9 cellular contexts compared by ENCODE assay signal in genomic region chr17:82297280-82297803, GRCh38. TPM values are rescaled to one million over a fixed set of nuclear protein-coding genes. Genes with fewer than 3 reads are reported as not detected.
DNase-seq lines count a peak whose midpoint lies in the region; ATAC-seq, FAIRE-seq and TF ChIP-seq lines count a peak whose summit lies in the region.
"Had no signal": no experiment of that assay in that cellular context is flagged by ENCODE, and none has a peak within 500 bp of the region (broad histone marks: within the 10 kb centered on the region; RNA-seq: fewer than 3 reads in every experiment).

No MANE protein-coding gene starts in this region.

- peak; percentile 42 for ATAC-seq in central memory CD8-positive, alpha-beta T cell (replicated peaks; ENCODE audit: extremely low read depth, poor library complexity, severe bottlenecking)

- no peaks in the 10 kb centered on the region for H3K27me3 Mint-ChIP-seq in central memory CD8-positive, alpha-beta T cell

- DNase-seq in GM12892 (ENCODE audit: insufficient read length) (no peak), MG63 (peak; percentile 76), NCI-H2081 treated with DMSO at 0.1 percent for 48 hours (lab: John Stamatoyannopoulos, UW) (no peak), NCI-H187 (lab: John Stamatoyannopoulos, UW) (no peak)
- DNase-seq in activated CD4-positive, alpha-beta T cell treated with anti-CD3 and anti-CD28 coated beads for 1 hour = peak; percentile 79
- DNase-seq in central memory CD8-positive, alpha-beta T cell (ENCODE audit: low spot score in 2 of 2) = peak; percentile 72 to 86
- peak; percentile 70 to 76 for DNase-seq in stimulated activated CD8-positive, alpha-beta memory T cell treated with anti-CD3 and anti-CD28 coated beads, Interleukin-7, amount 100 ng/mL, for 1 hour (ENCODE audit: low read depth in 2 of 2)

- H3K4me3 ChIP-seq in MG63 (peak overlapping the region; percentile 47), mononuclear cell (ENCODE audit: low read length) (peak overlapping the region; percentile 53)

- TF ChIP-seq POLR2A in GM12892 (IDR thresholded peaks at IDR 0.05; ENCODE audit: low read depth, low read length) = no peak

- H3K4me3 Mint-ChIP-seq in central memory CD8-positive, alpha-beta T cell = peak overlapping the region; percentile 90

- H3K9me3 Mint-ChIP-seq in central memory CD8-positive, alpha-beta T cell = no peaks in the 10 kb centered on the region

- 0 out of 2 replicates have a peak, but pooled peaks cover 2% of the 10 kb centered on the region for H3K36me3 ChIP-seq in MG63

- peak; percentile 81 for FAIRE-seq in GM12892 (lab: Jason Lieb, UNC)
- FAIRE-seq: frontal cortex had no signal

- H3K27me3 ChIP-seq in MG63 = no peaks in the 10 kb centered on the region
- no peaks in the 10 kb centered on the region for H3K27me3 ChIP-seq in mononuclear cell (ENCODE audit: insufficient read depth, low read length)

- H3K9me3 ChIP-seq in MG63 (no peaks in the 10 kb centered on the region), mononuclear cell (ENCODE audit: low read depth, low read length) (no peaks in the 10 kb centered on the region)

- peaks cover 36% of the 10 kb centered on the region for H3K36me3 Mint-ChIP-seq in central memory CD8-positive, alpha-beta T cell (ENCODE audit: insufficient read depth)

- peaks cover 68% of the 10 kb centered on the region for H3K4me1 Mint-ChIP-seq in central memory CD8-positive, alpha-beta T cell

- H3K4me1 ChIP-seq in mononuclear cell (ENCODE audit: insufficient read depth, low read length) = peaks cover 70% of the 10 kb centered on the region

- peak overlapping the region; percentile 99 for H3K27ac Mint-ChIP-seq in central memory CD8-positive, alpha-beta T cell (ENCODE audit: low read depth)

RNA-seq across cellular contexts. Expression of gene CD7, which starts 20.1 kb away (rescaled TPM):
- polyA plus RNA-seq in GM12892 (2012; ENCODE audit: missing spikeins) = not detected
- not detected in 2 replicates for total RNA-seq in MG63 (2014; rRNA removed; shearing (Covaris generic); ENCODE audit: low replicate concordance)
- total RNA-seq in mononuclear cell = 48.5 TPM
- total RNA-seq: frontal cortex had no signal

RNA-seq across cellular contexts. Expression of gene CSNK1D, which starts 23.8 kb away (rescaled TPM):
- polyA plus RNA-seq in GM12892 (2012; ENCODE audit: missing spikeins) = 52.3 TPM
- total RNA-seq in MG63 (2014; rRNA removed; shearing (Covaris generic); ENCODE audit: low replicate concordance) = 60.2 and 104 TPM in 2 replicates
- 89.3 TPM for total RNA-seq in mononuclear cell

RNA-seq across cellular contexts. Expression of gene SECTM1, which starts 36.2 kb away (rescaled TPM):
- polyA plus RNA-seq in GM12892 (2012; ENCODE audit: missing spikeins) = not detected
- 2.7 and 25.9 TPM in 2 replicates for total RNA-seq in MG63 (2014; rRNA removed; shearing (Covaris generic); ENCODE audit: low replicate concordance)
- total RNA-seq in mononuclear cell = 49.5 TPM

Comparison
In these comparisons a context has a peak if more than half of its experiments do, and no peak if none do; other contexts are left out.
1. DNase-seq: peak in MG63 (single experiment), activated CD4-positive, alpha-beta T cell treated with anti-CD3 and anti-CD28 coated beads for 1 hour (single experiment), central memory CD8-positive, alpha-beta T cell (2 of 2) and stimulated activated CD8-positive, alpha-beta memory T cell treated with anti-CD3 and anti-CD28 coated beads, Interleukin-7, amount 100 ng/mL, for 1 hour (2 of 2); none in GM12892 (single experiment), NCI-H2081 treated with DMSO at 0.1 percent for 48 hours (single experiment) and NCI-H187 (0 of 2).
2. RNA of gene CD7, which starts 20.1 kb away (total RNA-seq): 48.5 TPM in mononuclear cell (single experiment); not detected in MG63; every median in the first group is over 10 times any median in the second.